ENCODE assay signal across 1 cellular context in the genomic region with DNA sequence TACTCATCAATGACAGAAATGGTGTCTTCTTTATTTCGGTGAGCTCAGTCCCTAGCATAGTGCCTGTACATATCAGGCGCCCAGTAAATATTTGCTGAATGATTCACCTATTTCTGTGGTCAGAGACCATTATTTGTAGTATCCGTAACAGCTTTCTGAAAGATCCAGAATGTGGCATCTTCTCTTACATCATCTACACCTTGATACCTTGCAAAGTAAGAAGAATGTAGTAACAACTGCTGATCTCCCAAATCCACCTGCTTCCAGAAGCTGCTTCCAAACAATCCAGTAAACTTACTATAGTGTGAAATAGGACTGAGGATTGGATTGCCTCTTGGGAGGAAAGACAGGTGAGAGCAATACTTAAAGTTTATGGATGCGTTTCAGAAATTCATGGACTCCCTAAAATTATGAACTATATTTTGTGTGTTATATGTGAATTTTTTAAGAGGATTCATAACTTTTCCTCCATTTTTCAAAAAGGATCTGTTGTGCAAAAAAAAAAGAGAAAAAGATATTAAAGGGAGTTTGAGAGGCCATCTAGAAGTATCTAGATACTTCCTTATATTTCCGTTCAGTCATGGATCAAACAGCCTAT.
TF ChIP-seq lines count a peak whose summit lies in the region.

No MANE protein-coding gene starts in this region.

TF ChIP-seq in HepG2, 621 proteins besides CTCF, POLR2A, EP300 and RAD21 (continued from another document):
- TF ChIP-seq, protein P1, sequence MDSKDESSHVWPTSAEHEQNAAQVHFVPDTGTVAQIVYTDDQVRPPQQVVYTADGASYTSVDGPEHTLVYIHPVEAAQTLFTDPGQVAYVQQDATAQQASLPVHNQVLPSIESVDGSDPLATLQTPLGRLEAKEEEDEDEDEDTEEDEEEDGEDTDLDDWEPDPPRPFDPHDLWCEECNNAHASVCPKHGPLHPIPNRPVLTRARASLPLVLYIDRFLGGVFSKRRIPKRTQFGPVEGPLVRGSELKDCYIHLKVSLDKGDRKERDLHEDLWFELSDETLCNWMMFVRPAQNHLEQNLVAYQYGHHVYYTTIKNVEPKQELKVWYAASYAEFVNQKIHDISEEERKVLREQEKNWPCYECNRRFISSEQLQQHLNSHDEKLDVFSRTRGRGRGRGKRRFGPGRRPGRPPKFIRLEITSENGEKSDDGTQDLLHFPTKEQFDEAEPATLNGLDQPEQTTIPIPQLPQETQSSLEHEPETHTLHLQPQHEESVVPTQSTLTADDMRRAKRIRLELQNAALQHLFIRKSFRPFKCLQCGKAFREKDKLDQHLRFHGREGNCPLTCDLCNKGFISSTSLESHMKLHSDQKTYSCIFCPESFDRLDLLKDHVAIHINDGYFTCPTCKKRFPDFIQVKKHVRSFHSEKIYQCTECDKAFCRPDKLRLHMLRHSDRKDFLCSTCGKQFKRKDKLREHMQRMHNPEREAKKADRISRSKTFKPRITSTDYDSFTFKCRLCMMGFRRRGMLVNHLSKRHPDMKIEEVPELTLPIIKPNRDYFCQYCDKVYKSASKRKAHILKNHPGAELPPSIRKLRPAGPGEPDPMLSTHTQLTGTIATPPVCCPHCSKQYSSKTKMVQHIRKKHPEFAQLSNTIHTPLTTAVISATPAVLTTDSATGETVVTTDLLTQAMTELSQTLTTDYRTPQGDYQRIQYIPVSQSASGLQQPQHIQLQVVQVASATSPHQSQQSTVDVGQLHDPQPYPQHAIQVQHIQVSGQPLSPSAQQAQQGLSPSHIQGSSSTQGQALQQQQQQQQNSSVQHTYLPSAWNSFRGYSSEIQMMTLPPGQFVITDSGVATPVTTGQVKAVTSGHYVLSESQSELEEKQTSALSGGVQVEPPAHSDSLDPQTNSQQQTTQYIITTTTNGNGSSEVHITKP (CRISPR knock-in tag; IDR thresholded peaks at IDR 0.05; ENCODE audit: low read depth), result no peak
- TF ChIP-seq CENPX (CRISPR knock-in tag; IDR thresholded peaks at IDR 0.05) (no peak), SNAPC2 (CRISPR knock-in tag; IDR thresholded peaks at IDR 0.05) (no peak; the same call in 1 of the 2 replicates), SIX4 (CRISPR knock-in tag; IDR thresholded peaks at IDR 0.05) (peak; percentile 78), HOXA5 (CRISPR knock-in tag; IDR thresholded peaks at IDR 0.05) (no peak), ZNF614 (CRISPR knock-in tag; IDR thresholded peaks at IDR 0.05; ENCODE audit: borderline replicate concordance) (0 out of 2 replicates have a peak, but pooled peaks have one; percentile 30), SOX5 (CRISPR knock-in tag; IDR thresholded peaks at IDR 0.05; ENCODE audit: borderline replicate concordance) (peak; percentile 87; the same call in 1 of the 2 replicates), ZNF256 (CRISPR knock-in tag; conservative IDR thresholded peaks at IDR 0.05) (no peak), KLF12 (CRISPR knock-in tag; IDR thresholded peaks at IDR 0.05; ENCODE audit: borderline replicate concordance) (no peak), SP2 (CRISPR knock-in tag; IDR thresholded peaks at IDR 0.05) (no peak), ZNF431 (CRISPR knock-in tag; IDR thresholded peaks at IDR 0.05; ENCODE audit: borderline replicate concordance, low read depth) (no peak), CBX2 (IDR thresholded peaks at IDR 0.05; ENCODE audit: low read depth, low read length) (no peak), CBX2 (CRISPR knock-in tag; IDR thresholded peaks at IDR 0.05; ENCODE audit: low read depth) (no peak), ZNF235 (CRISPR knock-in tag; IDR thresholded peaks at IDR 0.05; ENCODE audit: borderline replicate concordance) (no peak), AGO1 (IDR thresholded peaks at IDR 0.05; ENCODE audit: low read depth, low read length, poor library complexity, severe bottlenecking) (no peak), NR2F2 (IDR thresholded peaks at IDR 0.05; ENCODE audit: borderline replicate concordance, low read depth) (peak; percentile 12; the same call in 1 of the 2 replicates), MXD4 (CRISPR knock-in tag; IDR thresholded peaks at IDR 0.05) (peak; percentile 76; the same call in 1 of the 2 replicates), ZNF7 (CRISPR knock-in tag; IDR thresholded peaks at IDR 0.05) (no peak), RARA (CRISPR knock-in tag; IDR thresholded peaks at IDR 0.05) (peak; percentile 65), KLF6 (CRISPR knock-in tag; IDR thresholded peaks at IDR 0.05) (0 out of 2 replicates have a peak, but pooled peaks have one; percentile 20), ZNF747 (CRISPR knock-in tag; IDR thresholded peaks at IDR 0.05; ENCODE audit: borderline replicate concordance) (no peak), ZNF451 (CRISPR knock-in tag; IDR thresholded peaks at IDR 0.05) (no peak), ISX (CRISPR knock-in tag; conservative IDR thresholded peaks at IDR 0.05) (no peak), GZF1 (CRISPR knock-in tag; IDR thresholded peaks at IDR 0.05) (peak; percentile 28; the same call in 1 of the 2 replicates), ZSCAN30 (CRISPR knock-in tag; IDR thresholded peaks at IDR 0.05) (no peak), TRIM24 (CRISPR knock-in tag; IDR thresholded peaks at IDR 0.05) (no peak), ZNF282 (IDR thresholded peaks at IDR 0.05; ENCODE audit: partially characterized antibody) (no peak), ZC3H4 (CRISPR knock-in tag; IDR thresholded peaks at IDR 0.05; ENCODE audit: borderline replicate concordance) (peak; percentile 85; the same call in 1 of the 2 replicates), HNRNPK (IDR thresholded peaks at IDR 0.05; ENCODE audit: low read depth, low read length, poor library complexity, severe bottlenecking) (no peak)
- TF ChIP-seq, protein P2, sequence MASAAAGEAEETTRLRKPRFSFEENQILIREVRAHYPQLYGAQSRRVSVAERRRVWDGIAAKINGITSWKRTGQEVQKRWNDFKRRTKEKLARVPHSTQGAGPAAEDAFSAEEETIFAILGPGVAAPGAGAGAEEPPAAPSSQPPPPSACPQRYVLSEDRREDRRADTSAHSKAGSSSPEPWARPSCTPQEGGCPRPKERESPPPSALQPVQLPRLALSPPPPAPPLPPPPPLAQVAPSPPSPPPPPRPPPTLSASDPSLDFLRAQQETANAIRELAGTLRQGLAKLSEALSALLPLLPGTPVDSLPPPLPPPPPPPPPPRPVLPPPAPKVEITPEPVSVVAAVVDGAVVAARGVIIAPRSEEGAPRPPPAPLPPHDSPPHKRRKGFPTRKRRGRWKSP (CRISPR knock-in tag; IDR thresholded peaks at IDR 0.05), result peak; percentile 14; the same call in 1 of the 2 replicates
- TF ChIP-seq, protein P3, sequence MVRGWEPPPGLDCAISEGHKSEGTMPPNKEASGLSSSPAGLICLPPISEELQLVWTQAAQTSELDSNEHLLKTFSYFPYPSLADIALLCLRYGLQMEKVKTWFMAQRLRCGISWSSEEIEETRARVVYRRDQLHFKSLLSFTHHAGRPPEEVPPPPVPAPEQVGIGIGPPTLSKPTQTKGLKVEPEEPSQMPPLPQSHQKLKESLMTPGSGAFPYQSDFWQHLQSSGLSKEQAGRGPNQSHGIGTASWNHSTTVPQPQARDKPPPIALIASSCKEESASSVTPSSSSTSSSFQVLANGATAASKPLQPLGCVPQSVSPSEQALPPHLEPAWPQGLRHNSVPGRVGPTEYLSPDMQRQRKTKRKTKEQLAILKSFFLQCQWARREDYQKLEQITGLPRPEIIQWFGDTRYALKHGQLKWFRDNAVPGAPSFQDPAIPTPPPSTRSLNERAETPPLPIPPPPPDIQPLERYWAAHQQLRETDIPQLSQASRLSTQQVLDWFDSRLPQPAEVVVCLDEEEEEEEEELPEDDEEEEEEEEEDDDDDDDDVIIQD (CRISPR knock-in tag; IDR thresholded peaks at IDR 0.05; ENCODE audit: low read depth), result peak; percentile 74; the same call in 1 of the 2 replicates
